In genomic region chr19:50535672-50536071, GRCh38 we compare ENCODE assay signal across 22 cellular contexts. TPM values are rescaled to one million over a fixed set of nuclear protein-coding genes. Genes with fewer than 3 reads are reported as not detected.
DNase-seq lines count a peak whose midpoint lies in the region; ATAC-seq and TF ChIP-seq lines count a peak whose summit lies in the region.
"Had no signal": no experiment of that assay in that cellular context is flagged by ENCODE, and none has a peak within 500 bp of the region (broad histone marks: within the 10 kb centered on the region; RNA-seq: fewer than 3 reads in every experiment).

No MANE protein-coding gene starts in this region.

- H3K9me2 ChIP-seq in SK-N-SH: no peaks in the 10 kb centered on the region

- H2BK15ac ChIP-seq in neuronal stem cell (ENCODE audit: low read length): no peak overlapping the region

- H3K9me3 ChIP-seq in SK-N-SH (no peaks in the 10 kb centered on the region; the same call in 1 of the 2 replicates), neuronal stem cell (replicated peaks in 1 of 2; ENCODE audit: control insufficient read depth in 2 of 2, insufficient read depth in 1 of 2, low read depth in 1 of 2, low read length in 2 of 2) (peaks cover 13 to 21% of the 10 kb centered on the region in 2 donors), Peyer's patch (peaks cover 0 to 9% (median 2%) of the 10 kb centered on the region in 4 donors)
- no peaks in the 10 kb centered on the region for H3K9me3 ChIP-seq in CD4-positive, alpha-beta memory T cell (ENCODE audit: control insufficient read depth in 1 of 2, low read length in 2 of 2)

- H3K4me3 Mint-ChIP-seq in CD4-positive, alpha-beta memory T cell: no peak overlapping the region
- H3K4me3 Mint-ChIP-seq: CD4-positive, CD25-positive, alpha-beta regulatory T cell; H9; IgD-negative memory B cell had no signal

- no peak overlapping the region for H4K8ac ChIP-seq in neuronal stem cell (ENCODE audit: low read depth, low read length)

- no peak for TF ChIP-seq POLR2A in Peyer's patch (IDR thresholded peaks at IDR 0.05)

- POLR2A ChIA-PET in SK-N-SH (lab: Yijun Ruan, JAX): no interaction called here
- POLR2A ChIA-PET in CD4-positive, alpha-beta memory T cell (lab: Charles Lee; ENCODE audit: partially characterized antibody): no interaction called here

- H3K4me1 ChIP-seq in SK-N-SH (ENCODE audit: control insufficient read depth in 1 of 2, insufficient read depth in 2 of 2, low read depth in 1 of 2, low read length in 1 of 2): peaks cover 0 to 3% of the 10 kb centered on the region in 2 experiments; a peak in 1 of 4 replicates
- peaks cover 8 to 12% of the 10 kb centered on the region in 2 donors for H3K4me1 ChIP-seq in neuronal stem cell (ENCODE audit: control insufficient read depth in 2 of 2, insufficient read depth in 1 of 2, low read depth in 1 of 2, low read length in 2 of 2)
- H3K4me1 ChIP-seq in CD4-positive, alpha-beta memory T cell (ENCODE audit: insufficient read depth, low read length): no peaks in the 10 kb centered on the region
- no peaks in the 10 kb centered on the region for H3K4me1 ChIP-seq in Peyer's patch
- H3K4me1 ChIP-seq: Caco-2 had no signal

- no peaks in the 10 kb centered on the region for H3K79me2 ChIP-seq in SK-N-SH (ENCODE audit: insufficient read depth)

- no peaks in the 10 kb centered on the region for H3K27me3 ChIP-seq in SK-N-SH (ENCODE audit: insufficient read depth)
- H3K27me3 ChIP-seq in dorsolateral prefrontal cortex: no peaks in the 10 kb centered on the region
- peaks cover 0 to 1% (median 0%) of the 10 kb centered on the region in 3 experiments for H3K27me3 ChIP-seq in neuronal stem cell (ENCODE audit: control insufficient read depth in 3 of 3, insufficient read depth in 3 of 3, low read depth in 1 of 3, low read length in 3 of 3)
- H3K27me3 ChIP-seq in CD4-positive, alpha-beta memory T cell (ENCODE audit: insufficient read depth, low read length): peaks cover 5% of the 10 kb centered on the region
- H3K27me3 ChIP-seq in Peyer's patch: no peaks in the 10 kb centered on the region

- peaks cover 22% of the 10 kb centered on the region for H3K79me1 ChIP-seq in neuronal stem cell (ENCODE audit: low read depth, low read length)

- WGBS in SK-N-SH (ENCODE audit: low lambda C conversion rate): 68% methylated on average over 5 of the region's 6 CpGs
- WGBS in neuronal stem cell (ENCODE audit: extremely low coverage in 2 of 2, insufficient read length in 2 of 2, insufficient replicate concordance in 1 of 2), 2 donors: no CpG with 5 or more reads among the region's 6 CpGs

- no peaks in the 10 kb centered on the region for H3F3A ChIP-seq in SK-N-SH (replicated peaks; ENCODE audit: insufficient read depth)

- no peak overlapping the region for H4K91ac ChIP-seq in neuronal stem cell (ENCODE audit: low read depth, low read length, poor library complexity)

- no peak overlapping the region for H3K9ac ChIP-seq in SK-N-SH
- no peak overlapping the region for H3K9ac ChIP-seq in neuronal stem cell (ENCODE audit: low read depth, low read length, poor library complexity)

- H3K36me3 ChIP-seq in SK-N-SH (replicated peaks in 1 of 2; ENCODE audit: control insufficient read depth in 1 of 2, insufficient read depth in 2 of 2, low read length in 1 of 2) (peaks cover 0 to 13% of the 10 kb centered on the region in 2 experiments), neuronal stem cell (replicated peaks in 1 of 2; ENCODE audit: control insufficient read depth in 2 of 2, insufficient read depth in 2 of 2, low read length in 2 of 2) (peaks cover 23 to 73% of the 10 kb centered on the region in 2 donors), Peyer's patch (no peaks in the 10 kb centered on the region)
- no peaks in the 10 kb centered on the region for H3K36me3 ChIP-seq in CD4-positive, alpha-beta memory T cell (ENCODE audit: insufficient read depth, low read length)

- no peak overlapping the region for H2BK12ac ChIP-seq in neuronal stem cell (ENCODE audit: low read length)

- CTCF ChIA-PET in SK-N-SH (lab: Yijun Ruan, JAX): interaction anchor here (0.9 to 10.5 kb wide), 7 partner anchors 10 to 248 kb away, joined by 3 to 170 read pairs (median 8); no protein-coding TSS in a partner anchor
- CTCF ChIA-PET in CD4-positive, alpha-beta memory T cell (lab: Charles Lee; ENCODE audit: partially characterized antibody): no interaction called here

- H3K4me3 ChIP-seq in SK-N-SH (ENCODE audit: low read depth in 2 of 2, low read length in 1 of 2) (no peak overlapping the region), dorsolateral prefrontal cortex (no peak overlapping the region), neuronal stem cell (ENCODE audit: low read length in 2 of 2) (no peak overlapping the region), Peyer's patch (no peak overlapping the region)
- H3K4me3 ChIP-seq in CD4-positive, alpha-beta memory T cell (ENCODE audit: low read length in 2 of 2): no peak overlapping the region
- H3K4me3 ChIP-seq: A549 had no signal

- H3K9me3 Mint-ChIP-seq in CD4-positive, alpha-beta memory T cell: peaks cover 0 to 17% (median 14%) of the 10 kb centered on the region in 8 donors

- H2BK5ac ChIP-seq in neuronal stem cell (ENCODE audit: low read length): no peak overlapping the region

- H3K4me2 ChIP-seq in SK-N-SH (no peak overlapping the region), neuronal stem cell (ENCODE audit: insufficient read depth, low read length, poor library complexity, severe bottlenecking) (no peak overlapping the region)
- H3K4me2 ChIP-seq: A549 had no signal

- H4K20me1 ChIP-seq in SK-N-SH (ENCODE audit: insufficient read depth): no peaks in the 10 kb centered on the region

- peak overlapping the region; percentile 36 for H3K18ac ChIP-seq in neuronal stem cell (ENCODE audit: low read length)

- H3K27me3 Mint-ChIP-seq in CD4-positive, alpha-beta memory T cell: peaks cover 15 to 26% of the 10 kb centered on the region in 2 donors

- intact Hi-C loops in dorsolateral prefrontal cortex (cut with DNase I): loop anchor here in 1 of 2 donors (5.0 kb wide), 2 partner anchors 33 to 247 kb away; no protein-coding TSS in a partner anchor
- intact Hi-C loops in CD4-positive, alpha-beta memory T cell (cut with micrococcal nuclease): no loop called here

- no peak for TF ChIP-seq EP300 in SK-N-SH (IDR thresholded peaks at IDR 0.05; ENCODE audit: borderline replicate concordance in 1 of 2, low read depth in 1 of 2, low read length in 1 of 2)

- no peak overlapping the region for H3K23ac ChIP-seq in neuronal stem cell (ENCODE audit: low read depth, low read length, poor library complexity)

- TF ChIP-seq RAD21 in SK-N-SH (IDR thresholded peaks at IDR 0.05; ENCODE audit: low read length): no peak

- ATAC-seq in SK-N-SH treated with all-trans-retinoic acid at 6 μM for 48 hours: no peak
- ATAC-seq: A549 had no signal

- no peak overlapping the region for H3K4ac ChIP-seq in neuronal stem cell (ENCODE audit: low read length)

- H3K14ac ChIP-seq in neuronal stem cell (ENCODE audit: low read length): no peak overlapping the region

- no peak overlapping the region; a peak in 1 of 4 replicates for H3K27ac ChIP-seq in SK-N-SH (ENCODE audit: low read depth in 2 of 2, low read length in 1 of 2)
- peak overlapping the region in 47 of 59 donors; percentile 1 to 86 (median 70) for H3K27ac ChIP-seq in dorsolateral prefrontal cortex
- no peak overlapping the region for H3K27ac ChIP-seq in neuronal stem cell (replicated peaks; ENCODE audit: low read length)
- peak overlapping the region; percentile 49 for H3K27ac ChIP-seq in substantia nigra (ENCODE audit: low read depth, low read length, poor library complexity, severe bottlenecking)
- no peak overlapping the region for H3K27ac ChIP-seq in CD4-positive, alpha-beta memory T cell (ENCODE audit: low read depth, low read length)
- H3K27ac ChIP-seq in Peyer's patch: no peak overlapping the region
- H3K27ac ChIP-seq: 22Rv1, A549 had no signal

- no peak overlapping the region for H3K27ac Mint-ChIP-seq in CD4-positive, alpha-beta memory T cell
- H3K27ac Mint-ChIP-seq: H9 had no signal

- DNase-seq in SK-N-SH (no peak), dorsolateral prefrontal cortex (no peak), neuronal stem cell (ENCODE audit: low spot score) (no peak), substantia nigra (lab: John Stamatoyannopoulos, UW) (no peak), Peyer's patch (no peak), SHP77 treated with DMSO at 0.1 percent for 48 hours (lab: John Stamatoyannopoulos, UW) (no peak)
- DNase-seq in CD4-positive, alpha-beta memory T cell: no peak
- DNase-seq: C1 segment of cervical spinal cord; Caco-2; CD4-positive, CD25-positive, alpha-beta regulatory T cell; DMS79; GF-D8; GOT3; H9; KBM-7 had no signal

- no peaks in the 10 kb centered on the region for H3K36me3 Mint-ChIP-seq in CD4-positive, alpha-beta memory T cell
- H3K36me3 Mint-ChIP-seq: CD4-positive, CD25-positive, alpha-beta regulatory T cell; IgD-negative memory B cell had no signal

- H2AK5ac ChIP-seq in neuronal stem cell (ENCODE audit: low read depth, low read length): no peak overlapping the region

- H2AFZ ChIP-seq in SK-N-SH (ENCODE audit: low read depth): no peak overlapping the region
- H2AFZ ChIP-seq in neuronal stem cell (ENCODE audit: low read length): no peak overlapping the region

- H2BK120ac ChIP-seq in neuronal stem cell (ENCODE audit: low read depth, low read length): no peak overlapping the region

- H3K4me1 Mint-ChIP-seq in CD4-positive, alpha-beta memory T cell: no peaks in the 10 kb centered on the region
- H3K4me1 Mint-ChIP-seq: CD4-positive, CD25-positive, alpha-beta regulatory T cell had no signal

- TF ChIP-seq CTCF in SK-N-SH (IDR thresholded peaks at IDR 0.05) (no peak), dorsolateral prefrontal cortex (IDR thresholded peaks at IDR 0.05 in 54 of 56, conservative IDR thresholded peaks at IDR 0.05 in 2 of 56; ENCODE audit: low read depth in 1 of 56, partially characterized antibody in 56 of 56) (no peak), Peyer's patch (IDR thresholded peaks at IDR 0.05) (no peak)

RNA-seq across cellular contexts. Expression of gene ASPDH, which starts 22.0 kb away (rescaled TPM):
- polyA plus RNA-seq in SK-N-SH (2012; rRNA removed): 0.07 and 0.32 TPM in 2 replicates
- polyA plus RNA-seq in SK-N-SH (2012; cell fraction: cytosol; rRNA removed): 0.17 and 0.25 TPM in 2 replicates
- 0.17 and 0.56 TPM in 2 replicates for polyA plus RNA-seq in SK-N-SH (2012; cell fraction: nucleus; rRNA removed)
- 10 to 100 TPM; 16.5 to 62.5 (median 34.2) TPM for total RNA-seq in dorsolateral prefrontal cortex
- polyA plus RNA-seq in neuronal stem cell (2013, experiment 1 of 2): not detected
- not detected for polyA plus RNA-seq in neuronal stem cell (2013, experiment 2 of 2)
- not detected for total RNA-seq in CD4-positive, alpha-beta memory T cell
- not detected for polyA plus RNA-seq in CD4-positive, alpha-beta memory T cell
- total RNA-seq in Peyer's patch: 10 to 100 TPM in 1 of 4 donors, 1 to 10 TPM in 2, not detected in 1; 1.6 to 31.9 (median 4.5) TPM
- total RNA-seq: Caco-2; CD4-positive, CD25-positive, alpha-beta regulatory T cell; Daoy; H9 had no signal
- polyA plus RNA-seq: A549; AG04450; CD4-positive, CD25-positive, alpha-beta regulatory T cell; IgD-negative memory B cell had no signal

RNA-seq across cellular contexts. Expression of gene JOSD2, which starts 24.7 kb away (rescaled TPM):
- 71.5 and 81.2 TPM in 2 replicates for polyA plus RNA-seq in SK-N-SH (2012; rRNA removed)
- 38.1 and 57.4 TPM in 2 replicates for polyA plus RNA-seq in SK-N-SH (2012; cell fraction: cytosol; rRNA removed)
- 54.2 and 76.0 TPM in 2 replicates for polyA plus RNA-seq in SK-N-SH (2012; cell fraction: nucleus; rRNA removed)
- total RNA-seq in dorsolateral prefrontal cortex (10 to 100 TPM; 24.9 to 75.5 (median 41.2) TPM), Peyer's patch (10 to 100 TPM; 10.7 to 41.3 (median 26.6) TPM)
- polyA plus RNA-seq in neuronal stem cell (2013, experiment 1 of 2): 2.7 TPM
- polyA plus RNA-seq in neuronal stem cell (2013, experiment 2 of 2): 2.8 TPM
- 10 to 100 TPM; 29.5 to 35.8 TPM for total RNA-seq in CD4-positive, alpha-beta memory T cell
- polyA plus RNA-seq in CD4-positive, alpha-beta memory T cell: 10 to 100 TPM; 22.4 to 28.0 TPM

RNA-seq across cellular contexts. Expression of gene LRRC4B, which starts 32.6 kb away (rescaled TPM):
- 5.4 and 6.9 TPM in 2 replicates for polyA plus RNA-seq in SK-N-SH (2012; rRNA removed)
- polyA plus RNA-seq in SK-N-SH (2012; cell fraction: cytosol; rRNA removed): 2.5 and 6.5 TPM in 2 replicates
- 5.2 and 6.2 TPM in 2 replicates for polyA plus RNA-seq in SK-N-SH (2012; cell fraction: nucleus; rRNA removed)
- 100 to 1,000 TPM; 126 to 330 (median 166) TPM for total RNA-seq in dorsolateral prefrontal cortex
- 78.7 TPM for polyA plus RNA-seq in neuronal stem cell (2013, experiment 1 of 2)
- polyA plus RNA-seq in neuronal stem cell (2013, experiment 2 of 2): 78.4 TPM
- not detected for total RNA-seq in CD4-positive, alpha-beta memory T cell
- under 1 TPM in 1 of 2 donors, not detected in 1; 0.08 TPM for polyA plus RNA-seq in CD4-positive, alpha-beta memory T cell
- total RNA-seq in Peyer's patch: 1 to 10 TPM in 2 of 4 donors, under 1 TPM in 2; 0.35 to 2.0 (median 1.4) TPM
- total RNA-seq: CD4-positive, CD25-positive, alpha-beta regulatory T cell; HepG2 had no signal
- polyA plus RNA-seq: AG04450; CD4-positive, CD25-positive, alpha-beta regulatory T cell; HepG2; IgD-negative memory B cell had no signal

RNA-seq across cellular contexts. Expression of gene GARIN5A, which starts 59.0 kb away (rescaled TPM):
- polyA plus RNA-seq in SK-N-SH (2012; rRNA removed): 1.1 and 1.3 TPM in 2 replicates
- polyA plus RNA-seq in SK-N-SH (2012; cell fraction: cytosol; rRNA removed): 0.63 and 0.73 TPM in 2 replicates
- 0.80 and 1.00 TPM in 2 replicates for polyA plus RNA-seq in SK-N-SH (2012; cell fraction: nucleus; rRNA removed)
- total RNA-seq in dorsolateral prefrontal cortex (10 to 100 TPM in 28 of 120 experiments, 1 to 10 TPM in 92; 3.2 to 14.9 (median 8.0) TPM), Peyer's patch (1 to 10 TPM in 2 of 4 donors, not detected in 2; 2.0 to 2.5 TPM)
- 9.4 TPM for polyA plus RNA-seq in neuronal stem cell (2013, experiment 1 of 2)
- polyA plus RNA-seq in neuronal stem cell (2013, experiment 2 of 2): 8.0 TPM
- under 1 TPM in 1 of 2 experiments, not detected in 1; 0.61 TPM for total RNA-seq in CD4-positive, alpha-beta memory T cell
- polyA plus RNA-seq in CD4-positive, alpha-beta memory T cell: under 1 TPM; 0.39 to 0.44 TPM
- total RNA-seq: HepG2 had no signal
- polyA plus RNA-seq: HepG2 had no signal

RNA-seq across cellular contexts. Expression of gene EMC10, which starts 59.4 kb away (rescaled TPM):
- 218 and 219 TPM in 2 replicates for polyA plus RNA-seq in SK-N-SH (2012; rRNA removed)
- 127 and 185 TPM in 2 replicates for polyA plus RNA-seq in SK-N-SH (2012; cell fraction: cytosol; rRNA removed)
- 80.6 and 85.4 TPM in 2 replicates for polyA plus RNA-seq in SK-N-SH (2012; cell fraction: nucleus; rRNA removed)
- 100 to 1,000 TPM in 14 of 120 experiments, 10 to 100 TPM in 106; 54.6 to 147 (median 79.1) TPM for total RNA-seq in dorsolateral prefrontal cortex
- 57.0 TPM for polyA plus RNA-seq in neuronal stem cell (2013, experiment 1 of 2)
- 55.4 TPM for polyA plus RNA-seq in neuronal stem cell (2013, experiment 2 of 2)
- 10 to 100 TPM; 83.7 to 92.6 TPM for total RNA-seq in CD4-positive, alpha-beta memory T cell
- 10 to 100 TPM in 1 of 2 donors, 1 to 10 TPM in 1; 7.8 to 10.1 TPM for polyA plus RNA-seq in CD4-positive, alpha-beta memory T cell
- total RNA-seq in Peyer's patch: 100 to 1,000 TPM in 3 of 4 donors, 10 to 100 TPM in 1; 63.5 to 134 (median 117) TPM
- total RNA-seq: HepG2 had no signal
- polyA plus RNA-seq: HepG2 had no signal

Comparison
In these comparisons a context has a peak if more than half of its experiments do, and no peak if none do; other contexts are left out.
1. H3K27ac ChIP-seq: peak in dorsolateral prefrontal cortex (47 of 59) and substantia nigra (single experiment); none in SK-N-SH (0 of 2), neuronal stem cell (single experiment), CD4-positive, alpha-beta memory T cell (single experiment) and Peyer's patch (0 of 4).
2. RNA of gene LRRC4B, which starts 32.6 kb away (total RNA-seq): 126 to 330 TPM in dorsolateral prefrontal cortex; 0.35 to 2.0 TPM in Peyer's patch and not detected in CD4-positive, alpha-beta memory T cell; every median in the first group is over 10 times any median in the second.